14 cellular contexts compared by ENCODE assay signal in the genomic region with DNA sequence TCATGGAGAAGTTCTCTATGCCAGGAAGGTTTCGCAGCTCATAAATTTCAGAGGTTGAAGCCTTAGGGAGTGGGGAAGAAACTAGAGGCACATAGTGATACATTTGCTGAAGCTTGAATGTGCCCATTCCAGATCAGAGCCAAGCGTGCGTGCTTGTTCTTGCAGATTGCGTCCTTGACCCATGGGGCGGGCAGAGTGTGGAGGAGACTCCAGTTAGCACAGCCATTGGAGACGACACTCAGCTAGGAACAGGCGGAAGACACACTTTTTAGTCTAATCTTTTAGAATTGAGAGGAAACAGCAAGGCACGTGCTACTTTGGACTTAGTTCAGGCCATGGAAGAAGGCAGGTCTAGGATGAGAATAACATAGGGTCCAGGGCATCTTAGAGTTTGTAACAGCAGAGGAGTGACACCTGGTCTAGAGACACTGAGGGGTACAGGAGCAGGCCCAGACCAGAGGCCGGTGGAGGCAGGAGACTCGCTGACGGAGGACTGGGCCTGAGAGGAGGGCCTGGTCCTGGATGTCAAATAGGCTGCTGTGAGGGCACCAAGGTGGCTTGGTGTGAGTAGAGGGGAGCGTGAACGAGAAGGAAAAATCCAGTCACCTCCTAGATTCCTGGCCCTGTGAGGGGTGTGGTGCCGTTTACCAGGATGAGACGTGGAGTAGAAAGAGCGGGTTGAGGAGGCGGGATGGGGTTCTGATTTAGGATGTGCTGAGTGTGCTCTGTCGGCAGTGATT.
DNase-seq lines count a peak whose midpoint lies in the region; ATAC-seq and TF ChIP-seq lines count a peak whose summit lies in the region.
"Had no signal": no experiment of that assay in that cellular context is flagged by ENCODE, and none has a peak within 500 bp of the region (broad histone marks: within the 10 kb centered on the region; RNA-seq: fewer than 3 reads in every experiment).

No MANE protein-coding gene starts in this region.

- H3K27ac ChIP-seq in neural progenitor cell: no peak overlapping the region
- H3K27ac ChIP-seq: GM23248, Peyer's patch had no signal

- peaks cover 9% of the 10 kb centered on the region for H3K4me1 Mint-ChIP-seq in activated naive CD8-positive, alpha-beta T cell (ENCODE audit: low read depth)
- no peaks in the 10 kb centered on the region for H3K4me1 Mint-ChIP-seq in activated naive CD8-positive, alpha-beta T cell treated with anti-CD3 and anti-CD28 coated beads for 36 hours
- H3K4me1 Mint-ChIP-seq in central memory CD8-positive, alpha-beta T cell: peaks cover 27% of the 10 kb centered on the region
- H3K4me1 Mint-ChIP-seq in neural progenitor cell: no peaks in the 10 kb centered on the region

- no peak overlapping the region for H2AFZ ChIP-seq in neural progenitor cell (replicated peaks)
- H2AFZ ChIP-seq: GM23248 had no signal

- H3K27ac Mint-ChIP-seq in activated naive CD8-positive, alpha-beta T cell: peak overlapping the region; percentile 11
- H3K27ac Mint-ChIP-seq in activated naive CD8-positive, alpha-beta T cell treated with anti-CD3 and anti-CD28 coated beads for 36 hours: no peak overlapping the region
- peak overlapping the region; percentile 45 for H3K27ac Mint-ChIP-seq in central memory CD8-positive, alpha-beta T cell (ENCODE audit: low read depth)
- peak overlapping the region; percentile 10 for H3K27ac Mint-ChIP-seq in neural progenitor cell

- TF ChIP-seq CTCF in neural progenitor cell (IDR thresholded peaks at IDR 0.05): no peak

- no peak overlapping the region for H3K9ac ChIP-seq in neural progenitor cell
- H3K9ac ChIP-seq: GM23248 had no signal

- no peaks in the 10 kb centered on the region for H4K20me1 ChIP-seq in neural progenitor cell (ENCODE audit: low read depth)

- DNase-seq in activated naive CD8-positive, alpha-beta T cell treated with anti-CD3 and anti-CD28 coated beads for 36 hours: no peak
- DNase-seq in central memory CD8-positive, alpha-beta T cell (ENCODE audit: low spot score in 2 of 2): no peak
- no peak for DNase-seq in neural progenitor cell (ENCODE audit: low spot score)
- DNase-seq in NCI-H1417 treated with DMSO at 0.1 percent for 48 hours (lab: John Stamatoyannopoulos, UW): no peak
- no peak for DNase-seq in H7
- DNase-seq: AML-193, DMS79, GM23248, NCI-H1417, NCI-H2081, NCI-H510A treated with DMSO at 0.1 percent for 48 hours, Peyer's patch had no signal

- no peaks in the 10 kb centered on the region for H3K79me2 ChIP-seq in neural progenitor cell (ENCODE audit: low read depth)

- H3K27me3 Mint-ChIP-seq in activated naive CD8-positive, alpha-beta T cell: no peaks in the 10 kb centered on the region
- H3K27me3 Mint-ChIP-seq in activated naive CD8-positive, alpha-beta T cell treated with anti-CD3 and anti-CD28 coated beads for 36 hours: no peaks in the 10 kb centered on the region
- H3K27me3 Mint-ChIP-seq in central memory CD8-positive, alpha-beta T cell: no peaks in the 10 kb centered on the region
- peaks cover 3% of the 10 kb centered on the region for H3K27me3 Mint-ChIP-seq in neural progenitor cell (ENCODE audit: insufficient read depth, low read depth)

- H3K4me3 Mint-ChIP-seq in activated naive CD8-positive, alpha-beta T cell: no peak overlapping the region
- H3K4me3 Mint-ChIP-seq in activated naive CD8-positive, alpha-beta T cell treated with anti-CD3 and anti-CD28 coated beads for 36 hours: no peak overlapping the region
- H3K4me3 Mint-ChIP-seq in central memory CD8-positive, alpha-beta T cell: no peak overlapping the region
- no peak overlapping the region for H3K4me3 Mint-ChIP-seq in neural progenitor cell

- no peaks in the 10 kb centered on the region for H3K9me3 ChIP-seq in neural progenitor cell (ENCODE audit: low read depth)
- H3K9me3 ChIP-seq: Peyer's patch had no signal

- H3F3A ChIP-seq in neural progenitor cell (ENCODE audit: low read depth): no peaks in the 10 kb centered on the region

- H3K27me3 ChIP-seq in neural progenitor cell (no peaks in the 10 kb centered on the region), H7 (ENCODE audit: control insufficient read depth, insufficient read depth, low read length) (no peaks in the 10 kb centered on the region)
- H3K27me3 ChIP-seq: Peyer's patch had no signal

- H3K4me1 ChIP-seq in neural progenitor cell: no peaks in the 10 kb centered on the region
- H3K4me1 ChIP-seq: Peyer's patch had no signal

- H3K4me3 ChIP-seq in neural progenitor cell (no peak overlapping the region), H7 (ENCODE audit: insufficient read depth, low read depth, low read length) (no peak overlapping the region)
- H3K4me3 ChIP-seq: GM23248, Peyer's patch had no signal

- H3K36me3 ChIP-seq in neural progenitor cell: no peaks in the 10 kb centered on the region
- H3K36me3 ChIP-seq in H7 (replicated peaks; ENCODE audit: control insufficient read depth, insufficient read depth, low read length): no peaks in the 10 kb centered on the region; the same call in none of the 2 replicates

- peaks cover 40% of the 10 kb centered on the region for H3K36me3 Mint-ChIP-seq in activated naive CD8-positive, alpha-beta T cell
- peaks cover 51% of the 10 kb centered on the region for H3K36me3 Mint-ChIP-seq in activated naive CD8-positive, alpha-beta T cell treated with anti-CD3 and anti-CD28 coated beads for 36 hours
- H3K36me3 Mint-ChIP-seq in central memory CD8-positive, alpha-beta T cell (ENCODE audit: insufficient read depth): peaks cover 19% of the 10 kb centered on the region
- peaks cover 11% of the 10 kb centered on the region for H3K36me3 Mint-ChIP-seq in neural progenitor cell

- ATAC-seq in central memory CD8-positive, alpha-beta T cell (replicated peaks; ENCODE audit: extremely low read depth, poor library complexity, severe bottlenecking): no peak
- ATAC-seq in GM21528 (IDR thresholded peaks at IDR 0.05; ENCODE audit: low FRiP score, unreplicated experiment): no peak

- no peak overlapping the region for H3K4me2 ChIP-seq in neural progenitor cell

- H3K9me3 Mint-ChIP-seq in activated naive CD8-positive, alpha-beta T cell (ENCODE audit: low read depth): peaks cover 3% of the 10 kb centered on the region
- peaks cover 4% of the 10 kb centered on the region for H3K9me3 Mint-ChIP-seq in activated naive CD8-positive, alpha-beta T cell treated with anti-CD3 and anti-CD28 coated beads for 36 hours
- H3K9me3 Mint-ChIP-seq in central memory CD8-positive, alpha-beta T cell: peaks cover 3% of the 10 kb centered on the region
- peaks cover 9% of the 10 kb centered on the region for H3K9me3 Mint-ChIP-seq in neural progenitor cell
